In genomic region chr11:88337342-88338222, GRCh38 we compare ENCODE assay signal across 1 cellular context.
TF ChIP-seq lines count a peak whose summit lies in the region.

TSS of gene CTSC (minus strand) at chr11:88337736. CDS start at chr11:88337672, 64 bp downstream.

TF ChIP-seq in GM23338, 12 proteins besides CTCF, POLR2A, EP300 and RAD21 (continued from another document):
- TF ChIP-seq CREB1 (CRISPR knock-in tag; IDR thresholded peaks at IDR 0.05; ENCODE audit: low read depth) (peak; percentile 26; the same call in 1 of the 2 replicates), EZH2phosphoT487 (IDR thresholded peaks at IDR 0.05; ENCODE audit: unreplicated experiment) (no peak), JUNB (IDR thresholded peaks at IDR 0.05; ENCODE audit: unreplicated experiment) (no peak)
- TF ChIP-seq, protein P1, sequence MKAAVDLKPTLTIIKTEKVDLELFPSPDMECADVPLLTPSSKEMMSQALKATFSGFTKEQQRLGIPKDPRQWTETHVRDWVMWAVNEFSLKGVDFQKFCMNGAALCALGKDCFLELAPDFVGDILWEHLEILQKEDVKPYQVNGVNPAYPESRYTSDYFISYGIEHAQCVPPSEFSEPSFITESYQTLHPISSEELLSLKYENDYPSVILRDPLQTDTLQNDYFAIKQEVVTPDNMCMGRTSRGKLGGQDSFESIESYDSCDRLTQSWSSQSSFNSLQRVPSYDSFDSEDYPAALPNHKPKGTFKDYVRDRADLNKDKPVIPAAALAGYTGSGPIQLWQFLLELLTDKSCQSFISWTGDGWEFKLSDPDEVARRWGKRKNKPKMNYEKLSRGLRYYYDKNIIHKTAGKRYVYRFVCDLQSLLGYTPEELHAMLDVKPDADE (IDR thresholded peaks at IDR 0.05), result peak; percentile 31; the same call in 1 of the 2 replicates
